In the genomic region with DNA sequence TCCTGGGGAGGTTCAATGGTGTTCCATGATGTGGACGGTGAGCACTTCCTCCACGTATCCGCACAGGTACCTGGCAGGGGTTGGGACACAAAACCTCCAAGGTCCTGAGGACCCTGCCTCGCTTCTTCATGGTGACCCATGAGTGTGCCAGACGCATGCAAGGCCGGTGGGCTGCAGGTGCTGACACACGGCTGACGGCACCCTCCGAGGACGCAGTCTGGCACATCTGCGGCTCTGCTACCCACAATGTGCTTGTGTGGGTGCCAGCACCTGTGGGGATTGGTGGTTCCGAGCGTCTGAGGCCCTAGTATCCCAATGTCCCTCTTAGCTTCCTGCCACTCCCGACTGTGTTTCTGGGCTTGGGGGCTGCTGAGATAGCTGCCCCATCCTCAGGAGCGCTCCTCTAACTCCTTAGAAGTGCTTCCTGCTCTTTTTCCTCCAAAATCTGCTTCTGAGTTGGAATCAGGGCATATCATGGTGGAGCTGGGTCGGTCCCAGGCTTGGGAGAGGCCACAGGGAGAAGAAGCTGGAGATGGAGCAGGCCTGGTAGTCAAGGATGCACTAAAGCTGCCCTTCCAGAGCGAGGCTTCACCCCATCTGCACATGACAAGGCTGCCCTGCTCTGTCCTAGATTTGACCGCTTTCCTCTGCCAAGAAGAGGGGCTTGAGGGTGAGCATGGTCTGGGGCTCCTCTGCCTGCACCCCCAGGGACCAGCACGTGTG, we compare ENCODE assay signal across 15 cellular contexts. TPM values are rescaled to one million over a fixed set of nuclear protein-coding genes. Genes with fewer than 3 reads are reported as not detected.
DNase-seq lines count a peak whose midpoint lies in the region; ATAC-seq and TF ChIP-seq lines count a peak whose summit lies in the region.
"Had no signal": no experiment of that assay in that cellular context is flagged by ENCODE, and none has a peak within 500 bp of the region (broad histone marks: within the 10 kb centered on the region; RNA-seq: fewer than 3 reads in every experiment).

No MANE protein-coding gene starts in this region.

- peak overlapping the region in 1 of 2 donors; percentile 82 for H3K4me3 Mint-ChIP-seq in CD14-positive monocyte

- TF ChIP-seq CTCF in cardiac muscle cell (IDR thresholded peaks at IDR 0.05; ENCODE audit: low read depth, low read length) (no peak), osteoblast (IDR thresholded peaks at IDR 0.05; ENCODE audit: extremely low read depth, low read depth, low read length) (no peak), CD14-positive monocyte (IDR thresholded peaks at IDR 0.05) (no peak)

- peaks cover 3% of the 10 kb centered on the region for H3K79me2 ChIP-seq in osteoblast (ENCODE audit: insufficient read depth, low read length)

- H3K27me3 ChIP-seq in cardiac muscle cell (peaks cover 31% of the 10 kb centered on the region), osteoblast (ENCODE audit: insufficient read depth, low read length) (peaks cover 18% of the 10 kb centered on the region)
- H3K27me3 ChIP-seq: dorsolateral prefrontal cortex, SJCRH30 had no signal

- no peaks in the 10 kb centered on the region for H4K20me1 ChIP-seq in osteoblast (ENCODE audit: insufficient read depth, low read length)

- no peaks in the 10 kb centered on the region for H3K9me3 ChIP-seq in cardiac muscle cell (ENCODE audit: low read depth)
- no peaks in the 10 kb centered on the region for H3K9me3 ChIP-seq in osteoblast (ENCODE audit: low read depth, low read length)
- H3K9me3 ChIP-seq: SJCRH30, tibial artery had no signal

- ATAC-seq in Right ventricle myocardium superior (ENCODE audit: poor library complexity), result no peak
- no peak for ATAC-seq in left cardiac atrium
- no peak for ATAC-seq in activated CD4-positive, CD25-positive, alpha-beta regulatory T cell treated with anti-CD3 and anti-CD28 coated beads, Interleukin-2, amount 50 U/mL, for 24 hours
- ATAC-seq in GM21515 (IDR thresholded peaks at IDR 0.05; ENCODE audit: unreplicated experiment), result no peak

- peak overlapping the region; percentile 78 for H3K4me2 ChIP-seq in osteoblast (ENCODE audit: insufficient read depth, low read length)

- DNase-seq in Right ventricle myocardium superior (peak; percentile 24), left cardiac atrium (no peak), cardiac muscle cell (ENCODE audit: low read depth in 1 of 2, low spot score in 1 of 2) (no peak), osteoblast (ENCODE audit: insufficient read length, low spot score, missing footprints) (peak; percentile 82), CD14-positive monocyte (ENCODE audit: low spot score) (no peak), NCI-H1105 (lab: John Stamatoyannopoulos, UW) (no peak)
- DNase-seq: ACHN; activated CD4-positive, alpha-beta T cell treated with anti-CD3 and anti-CD28 coated beads, Interleukin-2, amount 50 U/mL, for 4 hours; anterior cingulate cortex; NCI-H2171 treated with DMSO at 0.1 percent for 48 hours; SJCRH30; tibial artery had no signal

- no peak overlapping the region for H2AFZ ChIP-seq in osteoblast (ENCODE audit: low read length)

- H3K36me3 Mint-ChIP-seq in CD14-positive monocyte, result peaks cover 3 to 8% of the 10 kb centered on the region in 2 donors

- H3K27ac ChIP-seq in cardiac muscle cell (peak overlapping the region; percentile 80), osteoblast (ENCODE audit: low read depth, low read length) (no peak overlapping the region)
- H3K27ac ChIP-seq: SJCRH30 had no signal

- H3K4me1 ChIP-seq in cardiac muscle cell (ENCODE audit: low read depth) (peaks cover 17% of the 10 kb centered on the region), osteoblast (ENCODE audit: insufficient read depth, low read length) (peaks cover 23% of the 10 kb centered on the region)

- intact Hi-C loops in Right ventricle myocardium superior (cut with DNase I), result no loop called here
- intact Hi-C loops in left cardiac atrium (cut with DNase I), result no loop called here
- intact Hi-C loops in CD14-positive monocyte (cut with micrococcal nuclease), result no loop called here

- H3K4me1 Mint-ChIP-seq in CD14-positive monocyte, result peaks cover 8% of the 10 kb centered on the region

- H3K27me3 Mint-ChIP-seq in CD14-positive monocyte (ENCODE audit: low read depth in 3 of 3), result peaks cover 51 to 60% (median 52%) of the 10 kb centered on the region in 3 donors

- H3K4me3 ChIP-seq in cardiac muscle cell (no peak overlapping the region), osteoblast (ENCODE audit: insufficient read depth, low read length) (peak overlapping the region; percentile 71)
- H3K4me3 ChIP-seq: SJCRH30 had no signal

- H3K27ac Mint-ChIP-seq in CD14-positive monocyte, result no peak overlapping the region

- peaks cover 0 to 6% (median 4%) of the 10 kb centered on the region in 7 donors for H3K9me3 Mint-ChIP-seq in CD14-positive monocyte

- no peaks in the 10 kb centered on the region for H3K36me3 ChIP-seq in cardiac muscle cell
- H3K36me3 ChIP-seq in osteoblast (ENCODE audit: insufficient read depth, low read length), result no peaks in the 10 kb centered on the region
- H3K36me3 ChIP-seq: SJCRH30, tibial artery had no signal

RNA-seq across cellular contexts. Expression of gene CYGB, which starts 1.6 kb away (rescaled TPM):
- total RNA-seq in Right ventricle myocardium superior (34.2 TPM), left cardiac atrium (10 to 100 TPM; 45.7 to 70.8 TPM), cardiac muscle cell (7.4 and 10.3 TPM in 2 replicates), osteoblast (39.1 and 74.0 TPM in 2 replicates)
- polyA plus RNA-seq in cardiac muscle cell (3.5 and 11.9 TPM in 2 replicates), CD14-positive monocyte (not detected)
- total RNA-seq: SJCRH30 had no signal

RNA-seq across cellular contexts. Expression of gene PRCD, which starts 3.9 kb away (rescaled TPM):
- 4.0 TPM for total RNA-seq in Right ventricle myocardium superior
- total RNA-seq in left cardiac atrium, result 1 to 10 TPM; 5.5 to 7.7 TPM
- total RNA-seq in cardiac muscle cell, result 7.3 and 7.7 TPM in 2 replicates
- 13.3 and 14.4 TPM in 2 replicates for polyA plus RNA-seq in cardiac muscle cell
- total RNA-seq in osteoblast, result 4.0 and 5.3 TPM in 2 replicates
- not detected for polyA plus RNA-seq in CD14-positive monocyte

RNA-seq across cellular contexts. Expression of gene RHBDF2, which starts 34.7 kb away (rescaled TPM):
- total RNA-seq in Right ventricle myocardium superior (15.4 TPM), left cardiac atrium (10 to 100 TPM; 16.0 to 18.9 TPM), cardiac muscle cell (6.8 and 18.7 TPM in 2 replicates), osteoblast (7.1 and 8.3 TPM in 2 replicates)
- polyA plus RNA-seq in cardiac muscle cell (8.7 and 9.5 TPM in 2 replicates), CD14-positive monocyte (10 to 100 TPM; 36.9 to 68.6 TPM)

RNA-seq across cellular contexts. Expression of gene ST6GALNAC2, which starts 49.7 kb away (rescaled TPM):
- total RNA-seq in Right ventricle myocardium superior (6.1 TPM), left cardiac atrium (1 to 10 TPM; 5.0 to 5.1 TPM), cardiac muscle cell (0.11 and 1.0 TPM in 2 replicates), osteoblast (0.36 and 0.59 TPM in 2 replicates)
- polyA plus RNA-seq in cardiac muscle cell (0.27 and 0.88 TPM in 2 replicates), CD14-positive monocyte (10 to 100 TPM in 1 of 2 donors, 1 to 10 TPM in 1; 8.3 to 11.8 TPM)
- total RNA-seq: SJCRH30 had no signal

Comparison
In these comparisons a context has a peak if more than half of its experiments do, and no peak if none do; other contexts are left out.
1. DNase-seq: peak in Right ventricle myocardium superior (single experiment) and osteoblast (single experiment); none in left cardiac atrium (single experiment), cardiac muscle cell (0 of 2), CD14-positive monocyte (single experiment) and NCI-H1105 (single experiment).